In genomic region chr21:45112371-45112770, GRCh38 we compare ENCODE assay signal across 21 cellular contexts. TPM values are rescaled to one million over a fixed set of nuclear protein-coding genes. Genes with fewer than 3 reads are reported as not detected.
DNase-seq lines count a peak whose midpoint lies in the region; ATAC-seq, FAIRE-seq and TF ChIP-seq lines count a peak whose summit lies in the region.
"Had no signal": no experiment of that assay in that cellular context is flagged by ENCODE, and none has a peak within 500 bp of the region (broad histone marks: within the 10 kb centered on the region; RNA-seq: fewer than 3 reads in every experiment).

No MANE protein-coding gene starts in this region.

- no peaks in the 10 kb centered on the region for H3K27me3 Mint-ChIP-seq in activated naive CD8-positive, alpha-beta T cell treated with anti-CD3 and anti-CD28 coated beads, Interleukin-2, amount 50 U/mL, for 24 hours
- H3K27me3 Mint-ChIP-seq in activated naive CD8-positive, alpha-beta T cell treated with anti-CD3 and anti-CD28 coated beads for 36 hours: no peaks in the 10 kb centered on the region
- H3K27me3 Mint-ChIP-seq: naive thymus-derived CD8-positive, alpha-beta T cell had no signal

- H3K36me3 ChIP-seq in WERI-Rb-1: no peaks in the 10 kb centered on the region; the same call in 1 of the 2 replicates

- FAIRE-seq in RCC 7860 (lab: Jason Lieb, UNC): peak; percentile 45
- FAIRE-seq: K562, keratinocyte had no signal

- H3K4me3 ChIP-seq in WERI-Rb-1 (ENCODE audit: low read depth, low read length): no peak overlapping the region
- H3K4me3 ChIP-seq: K562, skin epidermis had no signal

- H3K27ac Mint-ChIP-seq in activated naive CD8-positive, alpha-beta T cell treated with anti-CD3 and anti-CD28 coated beads, Interleukin-2, amount 50 U/mL, for 24 hours: peak overlapping the region; percentile 49
- no peak overlapping the region for H3K27ac Mint-ChIP-seq in activated naive CD8-positive, alpha-beta T cell treated with anti-CD3 and anti-CD28 coated beads for 36 hours
- H3K27ac Mint-ChIP-seq: CD8-positive, alpha-beta T cell; endodermal cell had no signal

- H3K9me3 ChIP-seq in WERI-Rb-1 (ENCODE audit: severe bottlenecking): no peaks in the 10 kb centered on the region

- no peaks in the 10 kb centered on the region for H3K27me3 ChIP-seq in WERI-Rb-1 (ENCODE audit: insufficient read depth, low read depth, severe bottlenecking)

- no peak for ATAC-seq in activated naive CD8-positive, alpha-beta T cell treated with anti-CD3 and anti-CD28 coated beads, Interleukin-2, amount 50 U/mL, for 24 hours
- no peak for ATAC-seq in GM18909 (IDR thresholded peaks at IDR 0.05; ENCODE audit: poor library complexity, unreplicated experiment)
- ATAC-seq: CD8-positive, alpha-beta T cell; naive thymus-derived CD8-positive, alpha-beta T cell; SK-N-SH treated with all-trans-retinoic acid at 6 μM for 48 hours had no signal

- H3K4me3 Mint-ChIP-seq in activated naive CD8-positive, alpha-beta T cell treated with anti-CD3 and anti-CD28 coated beads, Interleukin-2, amount 50 U/mL, for 24 hours: no peak overlapping the region
- no peak overlapping the region for H3K4me3 Mint-ChIP-seq in activated naive CD8-positive, alpha-beta T cell treated with anti-CD3 and anti-CD28 coated beads for 36 hours
- H3K4me3 Mint-ChIP-seq: CD8-positive, alpha-beta T cell; endodermal cell had no signal

- no peak for DNase-seq in activated naive CD8-positive, alpha-beta T cell treated with anti-CD3 and anti-CD28 coated beads, Interleukin-2, amount 50 U/mL, for 24 hours
- no peak for DNase-seq in activated naive CD8-positive, alpha-beta T cell treated with anti-CD3 and anti-CD28 coated beads for 36 hours
- DNase-seq in RCC 7860 (ENCODE audit: low spot score): peak; percentile 33
- peak; percentile 14 for DNase-seq in kidney glomerular epithelial cell (lab: John Stamatoyannopoulos, UW)
- DNase-seq in KG1 (lab: John Stamatoyannopoulos, UW): no peak
- DNase-seq in DMS 273 (lab: John Stamatoyannopoulos, UW; ENCODE audit: unreplicated experiment): no peak
- no peak for DNase-seq in WERI-Rb-1
- DNase-seq: aorta; CD8-positive, alpha-beta T cell; endodermal cell; mammary epithelial cell; naive thymus-derived CD8-positive, alpha-beta T cell; NCI-H1930; NCI-H510A treated with DMSO at 0.1 percent for 48 hours; stimulated activated CD4-positive, alpha-beta T cell treated with anti-CD3 and anti-CD28 coated beads, Interleukin-2, amount 100 ng/mL, for 48 hours had no signal

- no peak overlapping the region for H3K27ac ChIP-seq in WERI-Rb-1
- H3K27ac ChIP-seq: RWPE1, skin epidermis had no signal

- peaks cover 78% of the 10 kb centered on the region for H3K4me1 Mint-ChIP-seq in activated naive CD8-positive, alpha-beta T cell treated with anti-CD3 and anti-CD28 coated beads, Interleukin-2, amount 50 U/mL, for 24 hours
- H3K4me1 Mint-ChIP-seq in activated naive CD8-positive, alpha-beta T cell treated with anti-CD3 and anti-CD28 coated beads for 36 hours: peaks cover 62% of the 10 kb centered on the region
- H3K4me1 Mint-ChIP-seq: endodermal cell had no signal

- H3K36me3 Mint-ChIP-seq in activated naive CD8-positive, alpha-beta T cell treated with anti-CD3 and anti-CD28 coated beads, Interleukin-2, amount 50 U/mL, for 24 hours (ENCODE audit: low read depth): peaks cover 19% of the 10 kb centered on the region
- H3K36me3 Mint-ChIP-seq in activated naive CD8-positive, alpha-beta T cell treated with anti-CD3 and anti-CD28 coated beads for 36 hours: peaks cover 17% of the 10 kb centered on the region

- no peaks in the 10 kb centered on the region for H3K9me3 Mint-ChIP-seq in activated naive CD8-positive, alpha-beta T cell treated with anti-CD3 and anti-CD28 coated beads, Interleukin-2, amount 50 U/mL, for 24 hours
- H3K9me3 Mint-ChIP-seq in activated naive CD8-positive, alpha-beta T cell treated with anti-CD3 and anti-CD28 coated beads for 36 hours: peaks cover 2% of the 10 kb centered on the region
- H3K9me3 Mint-ChIP-seq: CD8-positive, alpha-beta T cell; endodermal cell; naive thymus-derived CD8-positive, alpha-beta T cell had no signal

- no peak for TF ChIP-seq CTCF in WERI-Rb-1 (IDR thresholded peaks at IDR 0.05; ENCODE audit: low read depth, low read length)

RNA-seq across cellular contexts. Expression of gene ADARB1, which starts 38.0 kb away (rescaled TPM):
- 10 to 100 TPM; 39.6 to 41.9 TPM for total RNA-seq in activated naive CD8-positive, alpha-beta T cell treated with anti-CD3 and anti-CD28 coated beads for 36 hours

Comparison
In these comparisons a context has a peak if more than half of its experiments do, and no peak if none do; other contexts are left out.
1. DNase-seq: peak in RCC 7860 (single experiment) and kidney glomerular epithelial cell (single experiment); none in activated naive CD8-positive, alpha-beta T cell treated with anti-CD3 and anti-CD28 coated beads, Interleukin-2, amount 50 U/mL, for 24 hours (single experiment), activated naive CD8-positive, alpha-beta T cell treated with anti-CD3 and anti-CD28 coated beads for 36 hours (single experiment), KG1 (single experiment), DMS 273 (single experiment) and WERI-Rb-1 (single experiment).